Comparison of ENCODE assay signal across 1 cellular context in the genomic region with DNA sequence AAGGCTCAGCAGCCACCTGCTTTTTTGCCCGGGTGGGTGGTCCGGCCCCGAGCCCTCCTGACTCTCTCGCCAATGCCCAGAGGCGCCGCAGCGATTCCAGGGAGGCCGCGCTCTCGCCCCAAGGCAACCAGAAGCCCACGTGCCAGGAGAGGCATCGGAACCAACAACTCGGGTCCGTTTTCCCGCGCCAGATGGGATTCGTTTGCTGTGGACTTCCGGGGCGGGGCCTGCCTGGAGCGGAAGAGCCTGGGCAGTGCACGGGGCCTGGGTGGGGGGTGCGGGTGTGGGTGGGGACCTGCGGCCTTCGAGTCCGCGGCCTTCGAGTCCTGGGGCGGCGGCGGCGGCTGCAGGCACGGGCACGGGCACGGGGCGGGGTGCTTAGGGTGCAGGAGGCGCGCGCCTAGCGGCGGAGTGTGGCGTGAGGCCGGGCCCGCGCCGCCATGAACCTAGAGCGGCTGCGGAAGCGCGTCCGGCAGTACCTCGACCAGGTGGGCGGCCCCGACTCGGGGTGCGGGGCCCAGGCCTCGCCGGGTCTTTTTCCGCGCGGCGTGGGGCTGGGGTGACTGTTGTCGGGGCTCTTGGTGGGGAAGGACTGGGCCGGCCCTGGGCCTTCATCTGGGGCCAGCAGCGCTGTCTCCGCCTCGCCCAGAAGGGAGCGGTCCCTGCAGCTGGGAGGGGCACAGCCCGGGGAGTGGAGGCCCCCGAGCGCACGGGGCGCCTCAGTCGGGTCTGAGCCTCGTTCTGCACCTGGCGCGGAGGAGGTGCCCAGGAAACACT.
TF ChIP-seq lines count a peak whose summit lies in the region.

A gene with protein sequence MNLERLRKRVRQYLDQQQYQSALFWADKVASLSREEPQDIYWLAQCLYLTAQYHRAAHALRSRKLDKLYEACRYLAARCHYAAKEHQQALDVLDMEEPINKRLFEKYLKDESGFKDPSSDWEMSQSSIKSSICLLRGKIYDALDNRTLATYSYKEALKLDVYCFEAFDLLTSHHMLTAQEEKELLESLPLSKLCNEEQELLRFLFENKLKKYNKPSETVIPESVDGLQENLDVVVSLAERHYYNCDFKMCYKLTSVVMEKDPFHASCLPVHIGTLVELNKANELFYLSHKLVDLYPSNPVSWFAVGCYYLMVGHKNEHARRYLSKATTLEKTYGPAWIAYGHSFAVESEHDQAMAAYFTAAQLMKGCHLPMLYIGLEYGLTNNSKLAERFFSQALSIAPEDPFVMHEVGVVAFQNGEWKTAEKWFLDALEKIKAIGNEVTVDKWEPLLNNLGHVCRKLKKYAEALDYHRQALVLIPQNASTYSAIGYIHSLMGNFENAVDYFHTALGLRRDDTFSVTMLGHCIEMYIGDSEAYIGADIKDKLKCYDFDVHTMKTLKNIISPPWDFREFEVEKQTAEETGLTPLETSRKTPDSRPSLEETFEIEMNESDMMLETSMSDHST (plus strand): TSS at position 253 of the 777 bp plus-strand sequence. CDS start 188 bp downstream, at position 441.

TF ChIP-seq in WTC11, 78 proteins besides CTCF, POLR2A, EP300 and RAD21 (continued from another document):
- TF ChIP-seq, protein P1, sequence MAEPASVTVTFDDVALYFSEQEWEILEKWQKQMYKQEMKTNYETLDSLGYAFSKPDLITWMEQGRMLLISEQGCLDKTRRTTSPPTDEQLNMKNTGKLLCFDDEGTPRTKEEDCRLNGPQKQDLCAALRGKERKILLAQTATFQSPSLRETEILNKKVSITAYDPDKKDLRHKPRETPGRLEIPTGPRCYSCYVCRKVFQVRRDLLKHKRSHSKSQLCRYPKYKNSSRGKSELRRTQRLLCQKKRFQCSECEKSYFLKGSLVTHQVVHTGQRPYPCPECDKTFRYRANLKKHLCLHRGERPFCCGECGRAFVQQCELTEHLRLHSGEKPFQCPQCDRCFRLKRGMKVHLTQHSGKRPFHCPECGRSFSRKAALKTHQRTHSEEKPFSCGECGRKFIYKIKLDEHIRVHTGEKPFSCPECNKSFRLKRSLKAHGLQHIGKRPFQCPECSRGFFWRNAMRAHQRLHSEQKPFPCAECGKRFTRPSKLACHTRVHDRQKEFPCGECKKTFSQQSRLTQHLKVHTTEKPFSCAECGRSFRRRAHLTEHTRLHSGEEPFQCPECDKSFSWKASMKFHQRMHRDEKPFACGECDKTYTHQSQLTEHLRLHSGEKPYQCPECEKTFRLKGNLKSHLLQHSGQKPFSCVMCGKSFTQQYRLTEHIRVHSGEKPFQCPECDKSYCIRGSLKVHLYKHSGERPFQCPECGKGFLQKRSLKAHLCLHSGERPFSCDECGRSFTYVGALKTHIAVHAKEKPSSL (CRISPR knock-in tag; conservative IDR thresholded peaks at IDR 0.05) = no peak
- TF ChIP-seq, protein P2, sequence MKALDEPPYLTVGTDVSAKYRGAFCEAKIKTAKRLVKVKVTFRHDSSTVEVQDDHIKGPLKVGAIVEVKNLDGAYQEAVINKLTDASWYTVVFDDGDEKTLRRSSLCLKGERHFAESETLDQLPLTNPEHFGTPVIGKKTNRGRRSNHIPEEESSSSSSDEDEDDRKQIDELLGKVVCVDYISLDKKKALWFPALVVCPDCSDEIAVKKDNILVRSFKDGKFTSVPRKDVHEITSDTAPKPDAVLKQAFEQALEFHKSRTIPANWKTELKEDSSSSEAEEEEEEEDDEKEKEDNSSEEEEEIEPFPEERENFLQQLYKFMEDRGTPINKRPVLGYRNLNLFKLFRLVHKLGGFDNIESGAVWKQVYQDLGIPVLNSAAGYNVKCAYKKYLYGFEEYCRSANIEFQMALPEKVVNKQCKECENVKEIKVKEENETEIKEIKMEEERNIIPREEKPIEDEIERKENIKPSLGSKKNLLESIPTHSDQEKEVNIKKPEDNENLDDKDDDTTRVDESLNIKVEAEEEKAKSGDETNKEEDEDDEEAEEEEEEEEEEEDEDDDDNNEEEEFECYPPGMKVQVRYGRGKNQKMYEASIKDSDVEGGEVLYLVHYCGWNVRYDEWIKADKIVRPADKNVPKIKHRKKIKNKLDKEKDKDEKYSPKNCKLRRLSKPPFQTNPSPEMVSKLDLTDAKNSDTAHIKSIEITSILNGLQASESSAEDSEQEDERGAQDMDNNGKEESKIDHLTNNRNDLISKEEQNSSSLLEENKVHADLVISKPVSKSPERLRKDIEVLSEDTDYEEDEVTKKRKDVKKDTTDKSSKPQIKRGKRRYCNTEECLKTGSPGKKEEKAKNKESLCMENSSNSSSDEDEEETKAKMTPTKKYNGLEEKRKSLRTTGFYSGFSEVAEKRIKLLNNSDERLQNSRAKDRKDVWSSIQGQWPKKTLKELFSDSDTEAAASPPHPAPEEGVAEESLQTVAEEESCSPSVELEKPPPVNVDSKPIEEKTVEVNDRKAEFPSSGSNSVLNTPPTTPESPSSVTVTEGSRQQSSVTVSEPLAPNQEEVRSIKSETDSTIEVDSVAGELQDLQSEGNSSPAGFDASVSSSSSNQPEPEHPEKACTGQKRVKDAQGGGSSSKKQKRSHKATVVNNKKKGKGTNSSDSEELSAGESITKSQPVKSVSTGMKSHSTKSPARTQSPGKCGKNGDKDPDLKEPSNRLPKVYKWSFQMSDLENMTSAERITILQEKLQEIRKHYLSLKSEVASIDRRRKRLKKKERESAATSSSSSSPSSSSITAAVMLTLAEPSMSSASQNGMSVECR (CRISPR knock-in tag; IDR thresholded peaks at IDR 0.05; ENCODE audit: borderline replicate concordance) = peak; percentile 89
- TF ChIP-seq ZNF416 (CRISPR knock-in tag; IDR thresholded peaks at IDR 0.05) (0 out of 2 replicates have a peak, but pooled peaks have one; percentile 7), ZNF138 (CRISPR knock-in tag; conservative IDR thresholded peaks at IDR 0.05) (peak; percentile 64; the same call in 1 of the 2 replicates), ZNF232 (CRISPR knock-in tag; IDR thresholded peaks at IDR 0.05) (peak; percentile 97), JAZF1 (CRISPR knock-in tag; IDR thresholded peaks at IDR 0.05) (no peak), FOXP1 (CRISPR knock-in tag; IDR thresholded peaks at IDR 0.05; ENCODE audit: borderline replicate concordance) (peak; percentile 94; the same call in 1 of the 2 replicates)
- TF ChIP-seq, protein P3, sequence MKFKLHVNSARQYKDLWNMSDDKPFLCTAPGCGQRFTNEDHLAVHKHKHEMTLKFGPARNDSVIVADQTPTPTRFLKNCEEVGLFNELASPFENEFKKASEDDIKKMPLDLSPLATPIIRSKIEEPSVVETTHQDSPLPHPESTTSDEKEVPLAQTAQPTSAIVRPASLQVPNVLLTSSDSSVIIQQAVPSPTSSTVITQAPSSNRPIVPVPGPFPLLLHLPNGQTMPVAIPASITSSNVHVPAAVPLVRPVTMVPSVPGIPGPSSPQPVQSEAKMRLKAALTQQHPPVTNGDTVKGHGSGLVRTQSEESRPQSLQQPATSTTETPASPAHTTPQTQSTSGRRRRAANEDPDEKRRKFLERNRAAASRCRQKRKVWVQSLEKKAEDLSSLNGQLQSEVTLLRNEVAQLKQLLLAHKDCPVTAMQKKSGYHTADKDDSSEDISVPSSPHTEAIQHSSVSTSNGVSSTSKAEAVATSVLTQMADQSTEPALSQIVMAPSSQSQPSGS (CRISPR knock-in tag; IDR thresholded peaks at IDR 0.05; ENCODE audit: borderline replicate concordance, low read depth) = no peak; the same call in 1 of the 2 replicates
